ENCODE assay signal across 13 cellular contexts in the genomic region with DNA sequence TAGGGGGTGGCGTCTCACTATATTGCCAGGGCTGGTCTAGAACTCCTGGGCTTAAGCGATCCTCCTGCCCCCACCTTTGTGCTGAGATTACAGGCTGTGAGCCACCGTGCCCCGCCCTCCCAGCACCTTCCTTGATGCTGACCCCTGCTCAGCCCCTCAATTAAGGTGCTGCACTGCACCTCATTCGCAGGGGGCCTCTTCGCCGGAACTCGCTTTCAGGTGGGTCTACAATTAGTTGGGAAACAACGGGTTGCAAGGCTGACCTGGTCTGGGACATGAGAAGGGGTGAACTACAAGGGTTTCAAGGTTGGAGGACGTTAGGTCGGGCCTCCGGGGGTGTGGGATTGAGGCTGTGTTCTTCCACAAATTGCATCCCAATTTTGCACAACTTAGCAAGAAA. TPM values are rescaled to one million over a fixed set of nuclear protein-coding genes. Genes with fewer than 3 reads are reported as not detected.
A peak's percentile ranks its signal among the peaks of the same experiment; 100 is the strongest.
DNase-seq lines count a peak whose midpoint lies in the region; ATAC-seq and TF ChIP-seq lines count a peak whose summit lies in the region.
"Had no signal": no experiment of that assay in that cellular context is flagged by ENCODE, and none has a peak within 500 bp of the region (broad histone marks: within the 10 kb centered on the region; RNA-seq: fewer than 3 reads in every experiment).

No MANE protein-coding gene starts in this region.

- peak overlapping the region; percentile 96 for H3K4me2 ChIP-seq in skeletal muscle satellite cell (ENCODE audit: low read length)

- H3K27ac Mint-ChIP-seq in T-helper 1 cell treated with Interleukin-12 subunit alpha and Interleukin-12 subunit beta and Interleukin-4 antibody, amounts not matched to agents 30 μg/mL and 1 μg/mL, for 36 hours: no peak overlapping the region
- H3K27ac Mint-ChIP-seq in chondrocyte (ENCODE audit: unreplicated experiment): peak overlapping the region; percentile 51

- DNase-seq in T-helper 1 cell (no peak), NCI-H2227 (lab: John Stamatoyannopoulos, UW; ENCODE audit: unreplicated experiment) (peak; percentile 29), chondrocyte (ENCODE audit: low spot score) (no peak), activated gamma-delta T cell (lab: John Stamatoyannopoulos, UW) (no peak), NOMO-1 treated with DMSO at 0.1 percent for 48 hours (lab: John Stamatoyannopoulos, UW; ENCODE audit: unreplicated experiment) (no peak)
- DNase-seq: ACHN; HCEC 1CT; NCI-H1092; NK-92 treated with Interleukin-12 subunit alpha and Interleukin-12 subunit beta, amount 100 ng/mL, for 24 hours had no signal

- no peak for TF ChIP-seq CTCF in chondrocyte (IDR thresholded peaks at IDR 0.05)

- H3K27me3 Mint-ChIP-seq in T-helper 1 cell treated with Interleukin-12 subunit alpha and Interleukin-12 subunit beta and Interleukin-4 antibody, amounts not matched to agents 30 μg/mL and 1 μg/mL, for 36 hours (ENCODE audit: low read depth): no peaks in the 10 kb centered on the region
- H3K27me3 Mint-ChIP-seq in chondrocyte (ENCODE audit: low read depth): no peaks in the 10 kb centered on the region

- peak overlapping the region; percentile 91 for H3K9ac ChIP-seq in skeletal muscle satellite cell (ENCODE audit: low read depth, low read length)
- H3K9ac ChIP-seq: parathyroid adenoma had no signal

- H3K27me3 ChIP-seq in skeletal muscle satellite cell (ENCODE audit: control insufficient read depth, insufficient read depth, low read length): no peaks in the 10 kb centered on the region

- H3K4me1 ChIP-seq in skeletal muscle satellite cell (ENCODE audit: control insufficient read depth, insufficient read depth, low read length): peaks cover 22% of the 10 kb centered on the region

- no peaks in the 10 kb centered on the region for H3K9me3 ChIP-seq in skeletal muscle satellite cell (replicated peaks; ENCODE audit: low read length)

- ATAC-seq in GM19023 (IDR thresholded peaks at IDR 0.05; ENCODE audit: unreplicated experiment): no peak

- peaks cover 20% of the 10 kb centered on the region for H3K4me1 Mint-ChIP-seq in T-helper 1 cell treated with Interleukin-12 subunit alpha and Interleukin-12 subunit beta and Interleukin-4 antibody, amounts not matched to agents 30 μg/mL and 1 μg/mL, for 36 hours (ENCODE audit: low read depth)
- peaks cover 29% of the 10 kb centered on the region for H3K4me1 Mint-ChIP-seq in chondrocyte (ENCODE audit: low read depth)

- peak overlapping the region; percentile 58 for H3K4me3 Mint-ChIP-seq in T-helper 1 cell treated with Interleukin-12 subunit alpha and Interleukin-12 subunit beta and Interleukin-4 antibody, amounts not matched to agents 30 μg/mL and 1 μg/mL, for 36 hours
- H3K4me3 Mint-ChIP-seq in chondrocyte (ENCODE audit: unreplicated experiment): peak overlapping the region; percentile 98

- H3K9me3 Mint-ChIP-seq in T-helper 1 cell treated with Interleukin-12 subunit alpha and Interleukin-12 subunit beta and Interleukin-4 antibody, amounts not matched to agents 30 μg/mL and 1 μg/mL, for 36 hours: no peaks in the 10 kb centered on the region
- no peaks in the 10 kb centered on the region for H3K9me3 Mint-ChIP-seq in chondrocyte (ENCODE audit: low read depth)

- peaks cover 59% of the 10 kb centered on the region for H3K36me3 ChIP-seq in skeletal muscle satellite cell (ENCODE audit: insufficient read depth, low read length)

- no peak overlapping the region for H3K4me3 ChIP-seq in skeletal muscle satellite cell (ENCODE audit: low read length)

- peaks cover 55% of the 10 kb centered on the region for H3K36me3 Mint-ChIP-seq in T-helper 1 cell treated with Interleukin-12 subunit alpha and Interleukin-12 subunit beta and Interleukin-4 antibody, amounts not matched to agents 30 μg/mL and 1 μg/mL, for 36 hours (ENCODE audit: low read depth)
- H3K36me3 Mint-ChIP-seq in chondrocyte (ENCODE audit: low read depth): peaks cover 30% of the 10 kb centered on the region

RNA-seq across cellular contexts. Expression of a gene that starts 1.2 kb away (rescaled TPM):
- total RNA-seq in chondrocyte: 27.1 to 39.3 TPM (median 32.5 TPM) in 3 replicates
- total RNA-seq in skeletal muscle satellite cell (2012; rRNA removed): 33.4 and 40.1 TPM in 2 replicates

RNA-seq across cellular contexts. Expression of a gene that starts 13.5 kb away (rescaled TPM):
- 29.0 to 29.5 TPM (median 29.2 TPM) in 3 replicates for total RNA-seq in chondrocyte
- total RNA-seq in skeletal muscle satellite cell (2012; rRNA removed): 8.6 and 8.7 TPM in 2 replicates

RNA-seq across cellular contexts. Expression of a gene that starts 35.0 kb away (rescaled TPM):
- 2,133 to 3,148 TPM (median 3,067 TPM) in 3 replicates for total RNA-seq in chondrocyte
- total RNA-seq in skeletal muscle satellite cell (2012; rRNA removed): 9,006 and 10,057 TPM in 2 replicates

RNA-seq across cellular contexts. Expression of a gene that starts 37.9 kb away (rescaled TPM):
- total RNA-seq in chondrocyte: 227 to 242 TPM (median 231 TPM) in 3 replicates
- 148 and 162 TPM in 2 replicates for total RNA-seq in skeletal muscle satellite cell (2012; rRNA removed)
